Comparison of ENCODE assay signal across 8 cellular contexts in the genomic region with DNA sequence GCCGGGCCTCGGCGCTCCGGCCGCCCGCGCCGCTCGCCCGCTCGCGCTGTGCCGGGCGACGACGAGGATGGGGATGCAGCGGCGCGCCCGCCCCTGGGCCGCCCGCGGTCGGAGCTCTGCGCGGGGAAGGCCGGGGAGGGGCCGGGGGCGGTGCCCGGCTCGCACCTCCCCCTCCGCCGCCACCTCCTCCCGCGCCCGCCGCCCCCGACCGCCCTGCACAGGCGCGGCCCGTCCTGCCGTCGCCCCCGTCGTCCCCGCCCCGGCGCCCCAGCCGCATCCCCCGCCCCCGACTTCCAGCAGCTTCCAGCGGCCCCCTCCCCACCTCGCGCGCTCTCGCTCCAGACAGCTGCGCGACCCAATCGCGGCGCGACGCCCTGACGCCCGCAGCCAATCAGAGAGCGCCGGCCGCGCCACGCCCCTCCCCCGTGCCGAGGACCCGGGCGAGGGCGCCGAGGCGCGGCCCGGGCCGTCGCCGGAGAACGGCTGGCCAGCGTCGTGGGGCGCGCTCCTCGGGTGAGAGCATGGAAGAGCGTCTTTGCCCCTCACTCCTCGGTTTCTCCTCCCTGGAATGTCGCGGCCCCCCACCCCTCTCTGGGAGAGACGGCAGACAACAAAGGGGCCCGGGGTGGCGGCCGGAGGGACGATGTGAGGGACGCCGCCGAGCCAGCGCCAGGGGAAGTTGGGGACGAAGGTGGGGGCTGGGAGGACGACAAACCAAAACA. TPM values are rescaled to one million over a fixed set of nuclear protein-coding genes. Genes with fewer than 3 reads are reported as not detected.
DNase-seq lines count a peak whose midpoint lies in the region; ATAC-seq and TF ChIP-seq lines count a peak whose summit lies in the region.

A gene with protein sequence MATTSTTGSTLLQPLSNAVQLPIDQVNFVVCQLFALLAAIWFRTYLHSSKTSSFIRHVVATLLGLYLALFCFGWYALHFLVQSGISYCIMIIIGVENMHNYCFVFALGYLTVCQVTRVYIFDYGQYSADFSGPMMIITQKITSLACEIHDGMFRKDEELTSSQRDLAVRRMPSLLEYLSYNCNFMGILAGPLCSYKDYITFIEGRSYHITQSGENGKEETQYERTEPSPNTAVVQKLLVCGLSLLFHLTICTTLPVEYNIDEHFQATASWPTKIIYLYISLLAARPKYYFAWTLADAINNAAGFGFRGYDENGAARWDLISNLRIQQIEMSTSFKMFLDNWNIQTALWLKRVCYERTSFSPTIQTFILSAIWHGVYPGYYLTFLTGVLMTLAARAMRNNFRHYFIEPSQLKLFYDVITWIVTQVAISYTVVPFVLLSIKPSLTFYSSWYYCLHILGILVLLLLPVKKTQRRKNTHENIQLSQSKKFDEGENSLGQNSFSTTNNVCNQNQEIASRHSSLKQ (minus strand): TSS at position 69 of the 722 bp plus-strand sequence. CDS start 70 bp downstream, outside the sequence.

- H3K4me1 Mint-ChIP-seq in activated naive CD8-positive, alpha-beta T cell treated with anti-CD3 and anti-CD28 coated beads, Interleukin-2, amount 10 ng/mL, durations not matched to agents 7 days and 5 days, result peaks cover 14% of the 10 kb centered on the region

- peak within 1 kb of the TSS; percentile 77 for H3K4me3 Mint-ChIP-seq in activated naive CD8-positive, alpha-beta T cell treated with anti-CD3 and anti-CD28 coated beads, Interleukin-2, amount 10 ng/mL, durations not matched to agents 7 days and 5 days

- H3K27me3 ChIP-seq in ovary (no peaks in the 10 kb centered on the region), thymus (ENCODE audit: control insufficient read depth, insufficient read depth) (no peaks in the 10 kb centered on the region)

- DNase-seq in G401 (ENCODE audit: low spot score) (peak; percentile 76), HCEC 1CT (peak; percentile 86), MV-4-11 (lab: John Stamatoyannopoulos, UW) (peak; percentile 20), SKM-1 treated with dmso at 0.1 percent for 144 hours (lab: John Stamatoyannopoulos, UW; ENCODE audit: unreplicated experiment) (peak; percentile 83), Right ventricle myocardium inferior (ENCODE audit: missing footprints) (peak; percentile 93), ovary (peak; percentile 86 to 93 (median 92))
- DNase-seq in activated naive CD8-positive, alpha-beta T cell treated with anti-CD3 and anti-CD28 coated beads, Interleukin-2, amount 10 ng/mL, durations not matched to agents 7 days and 5 days, result peak; percentile 85

- H3K27ac Mint-ChIP-seq in activated naive CD8-positive, alpha-beta T cell treated with anti-CD3 and anti-CD28 coated beads, Interleukin-2, amount 10 ng/mL, durations not matched to agents 7 days and 5 days, result peak within 1 kb of the TSS; percentile 60

- in situ Hi-C loops in G401 (cut with HindIII; ENCODE audit: low sequenced_read_pairs), result no loop called here

- H3K4me3 ChIP-seq in ovary, result peak within 1 kb of the TSS; percentile 47
- H3K4me3 ChIP-seq in thymus (ENCODE audit: low read length), result peak within 1 kb of the TSS; percentile 55

- H3K36me3 ChIP-seq in ovary, result no peaks in the 10 kb centered on the region
- no peaks in the 10 kb centered on the region for H3K36me3 ChIP-seq in thymus (ENCODE audit: control insufficient read depth, insufficient read depth)

- H3K36me3 Mint-ChIP-seq in activated naive CD8-positive, alpha-beta T cell treated with anti-CD3 and anti-CD28 coated beads, Interleukin-2, amount 10 ng/mL, durations not matched to agents 7 days and 5 days, result no peaks in the 10 kb centered on the region

- H3K27me3 Mint-ChIP-seq in activated naive CD8-positive, alpha-beta T cell treated with anti-CD3 and anti-CD28 coated beads, Interleukin-2, amount 10 ng/mL, durations not matched to agents 7 days and 5 days, result peaks cover 18% of the 10 kb centered on the region

- no peak for TF ChIP-seq EP300 in ovary (IDR thresholded peaks at IDR 0.05)

- H3K9me3 Mint-ChIP-seq in activated naive CD8-positive, alpha-beta T cell treated with anti-CD3 and anti-CD28 coated beads, Interleukin-2, amount 10 ng/mL, durations not matched to agents 7 days and 5 days, result no peaks in the 10 kb centered on the region

- TF ChIP-seq POLR2A in ovary (IDR thresholded peaks at IDR 0.05), result peak; percentile 61

- ATAC-seq in activated naive CD8-positive, alpha-beta T cell treated with anti-CD3 and anti-CD28 coated beads, Interleukin-2, amount 10 ng/mL, durations not matched to agents 7 days and 5 days (ENCODE audit: low read depth), result peak; percentile 93
- ATAC-seq in Right ventricle myocardium inferior, result peak; percentile 97

- no peak for TF ChIP-seq CTCF in ovary (IDR thresholded peaks at IDR 0.05)

- H3K9me3 ChIP-seq in ovary (no peaks in the 10 kb centered on the region), thymus (ENCODE audit: control insufficient read depth) (no peaks in the 10 kb centered on the region)

- H3K27ac ChIP-seq in ovary, result peak within 1 kb of the TSS; percentile 86 to 94
- peak within 1 kb of the TSS; percentile 47 for H3K27ac ChIP-seq in thymus (ENCODE audit: low read depth)

- intact Hi-C loops in Right ventricle myocardium inferior (cut with DNase I), result loop anchor here (10.0 kb wide), 1 partner anchor 91 kb away; no protein-coding TSS in a partner anchor
- intact Hi-C loops in ovary (cut with DNase I), result no loop called here

- WGBS in ovary, 3 donors, result 0 to 1% (median 1%) methylated on average over 45 to 102 of the region's 104 CpGs
- WGBS in thymus, result under 1% methylated on average over 104 of the region's 104 CpGs

- peaks cover 3% of the 10 kb centered on the region for H3K4me1 ChIP-seq in ovary (ENCODE audit: insufficient read depth)
- H3K4me1 ChIP-seq in thymus (ENCODE audit: control insufficient read depth, insufficient read depth, low read length), result peaks cover 12% of the 10 kb centered on the region

- POLR2A ChIA-PET in activated naive CD8-positive, alpha-beta T cell treated with anti-CD3 and anti-CD28 coated beads, Interleukin-2, amount 10 ng/mL, durations not matched to agents 7 days and 5 days (lab: Charles Lee), result no interaction called here

RNA-seq across cellular contexts. Expression of the gene that starts here (rescaled TPM):
- 51.1 and 90.5 TPM in 2 replicates for total RNA-seq in G401 (2014; rRNA removed; shearing (Covaris generic))
- 1 to 10 TPM; 3.6 to 4.0 TPM for total RNA-seq in activated naive CD8-positive, alpha-beta T cell treated with anti-CD3 and anti-CD28 coated beads, Interleukin-2, amount 10 ng/mL, durations not matched to agents 7 days and 5 days
- total RNA-seq in Right ventricle myocardium inferior (13.9 TPM), ovary (10 to 100 TPM in 6 of 7 donors, 1 to 10 TPM in 1; 8.4 to 51.0 (median 27.4) TPM)
- polyA plus RNA-seq in ovary (10 to 100 TPM in 1 of 2 donors, 1 to 10 TPM in 1; 9.0 to 18.6 TPM), thymus (6.0 TPM)

Comparison
In these comparisons a context has a peak if more than half of its experiments do, and no peak if none do; other contexts are left out.
1. Peak in every context shown above with its lines: DNase-seq, ATAC-seq, H3K4me3 ChIP-seq and H3K27ac ChIP-seq.
2. DNase-seq: peak in every context shown above with its lines; median percentile 93 in Right ventricle myocardium inferior; 92 in ovary; 86 in HCEC 1CT; 85 in activated naive CD8-positive, alpha-beta T cell treated with anti-CD3 and anti-CD28 coated beads, Interleukin-2, amount 10 ng/mL, durations not matched to agents 7 days and 5 days; 83 in SKM-1 treated with dmso at 0.1 percent for 144 hours; 76 in G401; 20 in MV-4-11.